Comparison of ENCODE assay signal across 8 cellular contexts in the genomic region with DNA sequence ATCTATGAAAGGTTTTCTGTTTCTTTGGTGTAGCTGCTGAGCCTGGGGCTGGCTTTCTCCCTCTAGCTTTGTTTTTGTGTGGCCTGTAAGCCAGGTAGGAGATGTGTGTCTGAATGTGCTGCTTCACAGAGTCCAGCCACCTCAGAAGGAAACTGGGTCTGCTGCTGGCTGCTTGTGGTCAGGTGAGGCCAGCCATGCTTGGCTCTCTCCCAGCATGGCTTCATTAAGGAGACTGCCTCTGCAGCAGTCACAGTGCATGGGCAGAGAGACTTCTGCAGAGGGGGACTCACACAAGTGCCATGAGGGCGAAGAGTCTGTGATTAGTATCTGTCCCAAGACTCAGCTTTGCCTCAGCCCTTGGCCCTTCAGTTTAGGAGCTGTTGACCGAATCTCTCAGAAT. TPM values are rescaled to one million over a fixed set of nuclear protein-coding genes. Genes with fewer than 3 reads are reported as not detected.
DNase-seq lines count a peak whose midpoint lies in the region; ATAC-seq, FAIRE-seq and TF ChIP-seq lines count a peak whose summit lies in the region.

No MANE protein-coding gene starts in this region.

- WGBS in hepatocyte (ENCODE audit: low lambda C conversion rate, missing lambda C conversion rate) = 62% methylated on average over 2 of the region's 2 CpGs

- no peak overlapping the region for H2AFZ ChIP-seq in hepatocyte

- no peaks in the 10 kb centered on the region for H3K27me3 ChIP-seq in hepatocyte

- FAIRE-seq in kidney (lab: Jason Lieb, UNC) = no peak

- H3K36me3 ChIP-seq in kidney (ENCODE audit: control insufficient read depth in 1 of 2, insufficient read depth in 2 of 2, low read length in 2 of 2) = no peaks in the 10 kb centered on the region
- no peaks in the 10 kb centered on the region for H3K36me3 ChIP-seq in hepatocyte (replicated peaks; ENCODE audit: insufficient read depth, low read depth)

- H3K79me2 ChIP-seq in hepatocyte = peaks cover 44% of the 10 kb centered on the region

- TF ChIP-seq CTCF in kidney (IDR thresholded peaks at IDR 0.05; ENCODE audit: borderline replicate concordance, extremely low read depth, insufficient read depth) = no peak
- no peak for TF ChIP-seq CTCF in hepatocyte (IDR thresholded peaks at IDR 0.05; ENCODE audit: poor library complexity)

- H3K9me2 ChIP-seq in hepatocyte (replicated peaks; ENCODE audit: insufficient read depth) = no peaks in the 10 kb centered on the region

- ATAC-seq in GM18868 (IDR thresholded peaks at IDR 0.05; ENCODE audit: unreplicated experiment) (peak; percentile 80), HG02588 (IDR thresholded peaks at IDR 0.05; ENCODE audit: unreplicated experiment) (peak; percentile 78)

- intact Hi-C loops in kidney (cut with DNase I) = no loop called here

- DNase-seq in OCI-M1 (lab: John Stamatoyannopoulos, UW) (peak; percentile 33), kidney (peak; percentile 78), cerebellar cortex (ENCODE audit: low spot score) (no peak), hepatocyte (ENCODE audit: low spot score) (no peak), SKM-1 (lab: John Stamatoyannopoulos, UW; ENCODE audit: unreplicated experiment) (no peak)
- DNase-seq in stimulated activated CD4-positive, alpha-beta T cell treated with anti-CD3 and anti-CD28 coated beads, Interleukin-4, amount 100 ng/mL, for 24 hours = no peak

- no peak overlapping the region for H3K4me3 ChIP-seq in kidney (ENCODE audit: low read length in 2 of 2)
- no peak overlapping the region for H3K4me3 ChIP-seq in hepatocyte

- H4K20me1 ChIP-seq in hepatocyte (ENCODE audit: insufficient read depth, poor library complexity, severe bottlenecking) = no peaks in the 10 kb centered on the region

- H3K4me2 ChIP-seq in hepatocyte = no peak overlapping the region

- peak overlapping the region in 1 of 2 donors; percentile 68 for H3K27ac ChIP-seq in kidney (ENCODE audit: low read depth in 2 of 2, low read length in 2 of 2)
- H3K27ac ChIP-seq in hepatocyte = no peak overlapping the region

- H3K4me1 ChIP-seq in kidney (ENCODE audit: control insufficient read depth in 1 of 2, insufficient read depth in 1 of 2, low read depth in 1 of 2, low read length in 2 of 2) (peaks cover 17 to 23% of the 10 kb centered on the region in 2 donors), hepatocyte (ENCODE audit: insufficient read depth) (peaks cover 18% of the 10 kb centered on the region)

- peak overlapping the region in 1 of 2 donors; percentile 0 for H3K9ac ChIP-seq in kidney (ENCODE audit: low read length in 2 of 2)

- H3K9me3 ChIP-seq in kidney (ENCODE audit: control insufficient read depth in 1 of 2, low read length in 2 of 2) (no peaks in the 10 kb centered on the region), hepatocyte (ENCODE audit: low read depth) (no peaks in the 10 kb centered on the region)

RNA-seq across cellular contexts. Expression of a gene that starts 50.6 kb away (rescaled TPM):
- 69.9 TPM for total RNA-seq in kidney
- polyA plus RNA-seq in kidney (ENCODE audit: insufficient read depth, low read depth, low replicate concordance) = 12.7 TPM
- total RNA-seq in hepatocyte = 140 and 150 TPM in 2 replicates
- polyA plus RNA-seq in hepatocyte = 29.8 and 31.5 TPM in 2 replicates

Comparison
In these comparisons a context has a peak if more than half of its experiments do, and no peak if none do; other contexts are left out.
1. DNase-seq: peak in OCI-M1 (single experiment) and kidney (single experiment); none in cerebellar cortex (single experiment), stimulated activated CD4-positive, alpha-beta T cell treated with anti-CD3 and anti-CD28 coated beads, Interleukin-4, amount 100 ng/mL, for 24 hours (single experiment), hepatocyte (single experiment) and SKM-1 (single experiment).